Comparison of ENCODE assay signal across 14 cellular contexts in genomic region chr6:52050051-52050405, GRCh38. TPM values are rescaled to one million over a fixed set of nuclear protein-coding genes. Genes with fewer than 3 reads are reported as not detected.
"Had no signal": no experiment of that assay in that cellular context is flagged by ENCODE, and none has a peak within 500 bp of the region (broad histone marks: within the 10 kb centered on the region; RNA-seq: fewer than 3 reads in every experiment).

No MANE protein-coding gene starts in this region.

- H3K4me3 ChIP-seq: MG63, PC-9, Peyer's patch, SJCRH30 had no signal

- H3K36me3 ChIP-seq: MG63, Peyer's patch, SJCRH30 had no signal

- H3K9me3 ChIP-seq: MG63, Peyer's patch, SJCRH30 had no signal

- H3K4me2 ChIP-seq: PC-9 had no signal

- H3K27me3 ChIP-seq: Peyer's patch, SJCRH30 had no signal

- DNase-seq: MG63, NCI-H1092 treated with DMSO at 0.1 percent for 48 hours, NCI-H1436, NCI-H187, NCI-H2029, NCI-H226, NCI-H510A, PC-9, Peyer's patch had no signal

- H2AFZ ChIP-seq: PC-9 had no signal

- H3K4me1 ChIP-seq: Peyer's patch had no signal

- H3K27ac ChIP-seq: PC-9, Peyer's patch, SJCRH30 had no signal

RNA-seq across cellular contexts. Expression of gene PKHD1, which starts 37.4 kb away (rescaled TPM):
- total RNA-seq: HT1080, IMR-90, PC-9, Right ventricle myocardium inferior, RPMI7951 had no signal
- polyA plus RNA-seq: IMR-90 had no signal
